In genomic region chr6:167428664-167429063, GRCh38 we compare ENCODE assay signal across 26 cellular contexts.
"Had no signal": no experiment of that assay in that cellular context is flagged by ENCODE, and none has a peak within 500 bp of the region (broad histone marks: within the 10 kb centered on the region; RNA-seq: fewer than 3 reads in every experiment).

No MANE protein-coding gene starts in this region.

- H3K4me1 Mint-ChIP-seq: endodermal cell; natural killer cell; stimulated activated effector memory CD8-positive, alpha-beta T cell treated with anti-CD3 and anti-CD28 coated beads, Interleukin-12 subunit alpha, Interleukin-12 subunit beta, amount 100 ng/mL, for 72 hours had no signal

- H3K9me3 Mint-ChIP-seq: dendritic cell treated with granulocyte-macrophage colony-stimulating factor and Interleukin-4, amounts not matched to agents 40 ng/mL and 50 ng/mL, for 4 days; natural killer cell; stimulated activated effector memory CD8-positive, alpha-beta T cell treated with anti-CD3 and anti-CD28 coated beads, Interleukin-12 subunit alpha, Interleukin-12 subunit beta, amount 100 ng/mL, for 72 hours had no signal

- H3K4me3 Mint-ChIP-seq: dendritic cell treated with granulocyte-macrophage colony-stimulating factor and Interleukin-4, amounts not matched to agents 40 ng/mL and 50 ng/mL, for 4 days; endodermal cell; natural killer cell; stimulated activated effector memory CD8-positive, alpha-beta T cell treated with anti-CD3 and anti-CD28 coated beads, Interleukin-12 subunit alpha, Interleukin-12 subunit beta, amount 100 ng/mL, for 72 hours had no signal

- H3K4me3 ChIP-seq: gastrocnemius medialis, hepatocyte, left lung, right lobe of liver, suprapubic skin, transverse colon, upper lobe of right lung, uterus had no signal

- H3K27ac Mint-ChIP-seq: dendritic cell treated with granulocyte-macrophage colony-stimulating factor and Interleukin-4, amounts not matched to agents 40 ng/mL and 50 ng/mL, for 4 days; endodermal cell; natural killer cell; progenitor cell of endocrine pancreas; stimulated activated effector memory CD8-positive, alpha-beta T cell treated with anti-CD3 and anti-CD28 coated beads, Interleukin-12 subunit alpha, Interleukin-12 subunit beta, amount 100 ng/mL, for 72 hours had no signal

- H3K36me3 Mint-ChIP-seq: natural killer cell; stimulated activated effector memory CD8-positive, alpha-beta T cell treated with anti-CD3 and anti-CD28 coated beads, Interleukin-12 subunit alpha, Interleukin-12 subunit beta, amount 100 ng/mL, for 72 hours had no signal

- H3K27ac ChIP-seq: epithelial cell of prostate, gastrocnemius medialis, hepatocyte, left lung, parathyroid adenoma, right lobe of liver, suprapubic skin, transverse colon, upper lobe of right lung, uterus had no signal

- DNase-seq: cerebellar nuclear complex; effector CD8-positive, alpha-beta T cell; endodermal cell; foreskin fibroblast; gastrocnemius medialis; head of caudate nucleus; left cardiac atrium; left lung; mammary epithelial cell; mesendoderm; natural killer cell; right lobe of liver; stimulated activated CD4-positive, alpha-beta T cell treated with anti-CD3 and anti-CD28 coated beads, Interleukin-2, amount 100 ng/mL, for 24 hours; stimulated activated CD4-positive, alpha-beta T cell treated with anti-CD3 and anti-CD28 coated beads, Interleukin-4, amount 100 ng/mL, for 24 hours; stimulated activated naive CD4-positive, alpha-beta T cell treated with Interleukin-2 at 50 U/mL for 16 hours; transverse colon; upper lobe of right lung; uterus had no signal

- ATAC-seq: esophagus mucosa; gastrocnemius medialis; left cardiac atrium; left lung; right lobe of liver; stimulated activated effector memory CD8-positive, alpha-beta T cell treated with anti-CD3 and anti-CD28 coated beads, Interleukin-12 subunit alpha, Interleukin-12 subunit beta, amount 100 ng/mL, for 72 hours; upper lobe of right lung had no signal

- H3K27me3 Mint-ChIP-seq: dendritic cell treated with granulocyte-macrophage colony-stimulating factor and Interleukin-4, amounts not matched to agents 40 ng/mL and 50 ng/mL, for 4 days; progenitor cell of endocrine pancreas had no signal
